In the genomic region with DNA sequence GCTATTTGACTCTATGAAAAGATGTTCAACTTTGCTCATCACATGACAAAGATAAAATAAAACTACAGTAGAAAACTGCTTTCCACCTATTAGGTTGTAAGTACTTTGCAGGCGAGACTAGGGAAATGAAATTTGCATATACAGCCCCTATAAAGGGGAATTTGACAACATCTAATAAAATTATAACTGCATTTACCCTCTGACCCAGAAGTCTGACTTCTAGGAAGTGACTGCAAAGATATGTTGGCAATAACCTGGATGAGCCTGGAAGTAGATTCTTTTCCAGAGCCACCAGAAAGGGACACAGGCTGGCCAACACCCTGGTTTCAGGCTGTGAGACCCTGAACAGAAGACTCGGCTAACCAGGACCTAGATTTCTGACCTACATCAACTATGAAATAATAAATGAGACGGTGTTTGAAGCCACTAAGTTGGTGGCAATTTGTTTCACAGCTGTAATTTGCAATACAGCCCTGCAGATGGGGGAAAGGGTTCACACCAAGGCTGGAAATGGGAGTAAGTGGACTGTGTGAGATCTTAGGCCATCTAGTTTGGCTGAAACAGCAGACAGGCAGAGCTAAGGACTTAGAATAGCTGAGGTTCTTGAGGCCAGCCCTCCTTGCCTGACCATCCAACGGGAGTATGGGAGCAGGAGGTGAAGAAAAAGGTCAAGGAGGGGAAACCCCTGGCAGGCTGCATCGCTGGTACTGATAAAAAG, we compare ENCODE assay signal across 1 cellular context.
TF ChIP-seq lines count a peak whose summit lies in the region.

No MANE protein-coding gene starts in this region.

TF ChIP-seq in GM23338, 12 proteins besides CTCF, POLR2A, EP300 and RAD21 (continued from another document):
- TF ChIP-seq, protein P1, sequence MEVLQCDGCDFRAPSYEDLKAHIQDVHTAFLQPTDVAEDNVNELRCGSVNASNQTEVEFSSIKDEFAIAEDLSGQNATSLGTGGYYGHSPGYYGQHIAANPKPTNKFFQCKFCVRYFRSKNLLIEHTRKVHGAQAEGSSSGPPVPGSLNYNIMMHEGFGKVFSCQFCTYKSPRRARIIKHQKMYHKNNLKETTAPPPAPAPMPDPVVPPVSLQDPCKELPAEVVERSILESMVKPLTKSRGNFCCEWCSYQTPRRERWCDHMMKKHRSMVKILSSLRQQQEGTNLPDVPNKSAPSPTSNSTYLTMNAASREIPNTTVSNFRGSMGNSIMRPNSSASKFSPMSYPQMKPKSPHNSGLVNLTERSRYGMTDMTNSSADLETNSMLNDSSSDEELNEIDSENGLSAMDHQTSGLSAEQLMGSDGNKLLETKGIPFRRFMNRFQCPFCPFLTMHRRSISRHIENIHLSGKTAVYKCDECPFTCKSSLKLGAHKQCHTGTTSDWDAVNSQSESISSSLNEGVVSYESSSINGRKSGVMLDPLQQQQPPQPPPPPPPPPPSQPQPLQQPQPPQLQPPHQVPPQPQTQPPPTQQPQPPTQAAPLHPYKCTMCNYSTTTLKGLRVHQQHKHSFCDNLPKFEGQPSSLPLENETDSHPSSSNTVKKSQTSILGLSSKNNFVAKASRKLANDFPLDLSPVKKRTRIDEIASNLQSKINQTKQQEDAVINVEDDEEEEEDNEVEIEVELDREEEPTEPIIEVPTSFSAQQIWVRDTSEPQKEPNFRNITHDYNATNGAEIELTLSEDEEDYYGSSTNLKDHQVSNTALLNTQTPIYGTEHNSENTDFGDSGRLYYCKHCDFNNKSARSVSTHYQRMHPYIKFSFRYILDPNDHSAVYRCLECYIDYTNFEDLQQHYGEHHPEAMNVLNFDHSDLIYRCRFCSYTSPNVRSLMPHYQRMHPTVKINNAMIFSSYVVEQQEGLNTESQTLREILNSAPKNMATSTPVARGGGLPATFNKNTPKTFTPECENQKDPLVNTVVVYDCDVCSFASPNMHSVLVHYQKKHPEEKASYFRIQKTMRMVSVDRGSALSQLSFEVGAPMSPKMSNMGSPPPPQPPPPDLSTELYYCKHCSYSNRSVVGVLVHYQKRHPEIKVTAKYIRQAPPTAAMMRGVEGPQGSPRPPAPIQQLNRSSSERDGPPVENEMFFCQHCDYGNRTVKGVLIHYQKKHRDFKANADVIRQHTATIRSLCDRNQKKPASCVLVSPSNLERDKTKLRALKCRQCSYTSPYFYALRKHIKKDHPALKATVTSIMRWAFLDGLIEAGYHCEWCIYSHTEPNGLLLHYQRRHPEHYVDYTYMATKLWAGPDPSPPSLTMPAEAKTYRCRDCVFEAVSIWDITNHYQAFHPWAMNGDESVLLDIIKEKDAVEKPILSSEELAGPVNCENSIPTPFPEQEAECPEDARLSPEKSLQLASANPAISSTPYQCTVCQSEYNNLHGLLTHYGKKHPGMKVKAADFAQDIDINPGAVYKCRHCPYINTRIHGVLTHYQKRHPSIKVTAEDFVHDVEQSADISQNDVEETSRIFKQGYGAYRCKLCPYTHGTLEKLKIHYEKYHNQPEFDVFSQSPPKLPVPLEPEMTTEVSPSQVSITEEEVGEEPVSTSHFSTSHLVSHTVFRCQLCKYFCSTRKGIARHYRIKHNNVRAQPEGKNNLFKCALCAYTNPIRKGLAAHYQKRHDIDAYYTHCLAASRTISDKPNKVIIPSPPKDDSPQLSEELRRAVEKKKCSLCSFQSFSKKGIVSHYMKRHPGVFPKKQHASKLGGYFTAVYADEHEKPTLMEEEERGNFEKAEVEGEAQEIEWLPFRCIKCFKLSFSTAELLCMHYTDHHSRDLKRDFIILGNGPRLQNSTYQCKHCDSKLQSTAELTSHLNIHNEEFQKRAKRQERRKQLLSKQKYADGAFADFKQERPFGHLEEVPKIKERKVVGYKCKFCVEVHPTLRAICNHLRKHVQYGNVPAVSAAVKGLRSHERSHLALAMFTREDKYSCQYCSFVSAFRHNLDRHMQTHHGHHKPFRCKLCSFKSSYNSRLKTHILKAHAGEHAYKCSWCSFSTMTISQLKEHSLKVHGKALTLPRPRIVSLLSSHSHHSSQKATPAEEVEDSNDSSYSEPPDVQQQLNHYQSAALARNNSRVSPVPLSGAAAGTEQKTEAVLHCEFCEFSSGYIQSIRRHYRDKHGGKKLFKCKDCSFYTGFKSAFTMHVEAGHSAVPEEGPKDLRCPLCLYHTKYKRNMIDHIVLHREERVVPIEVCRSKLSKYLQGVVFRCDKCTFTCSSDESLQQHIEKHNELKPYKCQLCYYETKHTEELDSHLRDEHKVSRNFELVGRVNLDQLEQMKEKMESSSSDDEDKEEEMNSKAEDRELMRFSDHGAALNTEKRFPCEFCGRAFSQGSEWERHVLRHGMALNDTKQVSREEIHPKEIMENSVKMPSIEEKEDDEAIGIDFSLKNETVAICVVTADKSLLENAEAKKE (CRISPR knock-in tag; IDR thresholded peaks at IDR 0.05), result no peak
- TF ChIP-seq EZH2phosphoT487 (IDR thresholded peaks at IDR 0.05; ENCODE audit: unreplicated experiment) (no peak), STAT1 (IDR thresholded peaks at IDR 0.05; ENCODE audit: unreplicated experiment) (no peak), CREB1 (CRISPR knock-in tag; IDR thresholded peaks at IDR 0.05; ENCODE audit: low read depth) (no peak), NANOG (IDR thresholded peaks at IDR 0.05; ENCODE audit: borderline replicate concordance) (no peak), EZH2 (IDR thresholded peaks at IDR 0.05; ENCODE audit: low read depth, unreplicated experiment) (no peak), ZNF331 (CRISPR knock-in tag; IDR thresholded peaks at IDR 0.05; ENCODE audit: low read depth) (no peak), JUNB (IDR thresholded peaks at IDR 0.05; ENCODE audit: unreplicated experiment) (no peak), ZNF114 (CRISPR knock-in tag; IDR thresholded peaks at IDR 0.05) (no peak)
- TF ChIP-seq, protein P2, sequence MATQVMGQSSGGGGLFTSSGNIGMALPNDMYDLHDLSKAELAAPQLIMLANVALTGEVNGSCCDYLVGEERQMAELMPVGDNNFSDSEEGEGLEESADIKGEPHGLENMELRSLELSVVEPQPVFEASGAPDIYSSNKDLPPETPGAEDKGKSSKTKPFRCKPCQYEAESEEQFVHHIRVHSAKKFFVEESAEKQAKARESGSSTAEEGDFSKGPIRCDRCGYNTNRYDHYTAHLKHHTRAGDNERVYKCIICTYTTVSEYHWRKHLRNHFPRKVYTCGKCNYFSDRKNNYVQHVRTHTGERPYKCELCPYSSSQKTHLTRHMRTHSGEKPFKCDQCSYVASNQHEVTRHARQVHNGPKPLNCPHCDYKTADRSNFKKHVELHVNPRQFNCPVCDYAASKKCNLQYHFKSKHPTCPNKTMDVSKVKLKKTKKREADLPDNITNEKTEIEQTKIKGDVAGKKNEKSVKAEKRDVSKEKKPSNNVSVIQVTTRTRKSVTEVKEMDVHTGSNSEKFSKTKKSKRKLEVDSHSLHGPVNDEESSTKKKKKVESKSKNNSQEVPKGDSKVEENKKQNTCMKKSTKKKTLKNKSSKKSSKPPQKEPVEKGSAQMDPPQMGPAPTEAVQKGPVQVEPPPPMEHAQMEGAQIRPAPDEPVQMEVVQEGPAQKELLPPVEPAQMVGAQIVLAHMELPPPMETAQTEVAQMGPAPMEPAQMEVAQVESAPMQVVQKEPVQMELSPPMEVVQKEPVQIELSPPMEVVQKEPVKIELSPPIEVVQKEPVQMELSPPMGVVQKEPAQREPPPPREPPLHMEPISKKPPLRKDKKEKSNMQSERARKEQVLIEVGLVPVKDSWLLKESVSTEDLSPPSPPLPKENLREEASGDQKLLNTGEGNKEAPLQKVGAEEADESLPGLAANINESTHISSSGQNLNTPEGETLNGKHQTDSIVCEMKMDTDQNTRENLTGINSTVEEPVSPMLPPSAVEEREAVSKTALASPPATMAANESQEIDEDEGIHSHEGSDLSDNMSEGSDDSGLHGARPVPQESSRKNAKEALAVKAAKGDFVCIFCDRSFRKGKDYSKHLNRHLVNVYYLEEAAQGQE (IDR thresholded peaks at IDR 0.05; ENCODE audit: unreplicated experiment), result no peak
TF ChIP-seq in GM23338: peak in this region for 0.
